In the genomic region with DNA sequence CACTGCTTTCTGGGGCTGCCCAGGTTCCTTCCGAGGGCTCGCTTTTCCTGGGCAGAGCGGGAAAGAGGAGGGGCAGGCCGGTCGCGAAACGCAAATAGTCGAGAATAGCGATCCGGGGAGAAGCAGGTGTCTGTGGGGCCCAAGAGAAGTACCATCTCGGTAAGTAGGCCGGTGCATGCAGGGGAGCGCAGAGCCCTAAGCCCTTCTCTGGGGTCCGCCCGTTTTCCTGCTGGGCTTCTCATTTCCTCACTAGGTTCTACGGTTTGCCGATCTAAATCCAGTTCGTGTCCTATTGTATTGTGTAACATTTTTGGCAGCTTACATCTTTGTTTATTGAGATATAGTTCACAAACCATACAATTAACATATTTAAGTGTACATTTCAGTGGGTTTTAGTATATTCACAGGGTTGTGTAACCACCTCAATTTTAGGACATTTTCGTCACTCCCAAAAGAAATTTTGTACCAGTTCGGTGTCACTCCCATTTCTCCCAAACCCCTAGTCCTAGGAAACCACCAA, we compare ENCODE assay signal across 8 cellular contexts. TPM values are rescaled to one million over a fixed set of nuclear protein-coding genes. Genes with fewer than 3 reads are reported as not detected.
A peak's percentile ranks its signal among the peaks of the same experiment; 100 is the strongest.
DNase-seq lines count a peak whose midpoint lies in the region; ATAC-seq and TF ChIP-seq lines count a peak whose summit lies in the region.

No MANE protein-coding gene starts in this region.

- DNase-seq in NCI-H82 (lab: John Stamatoyannopoulos, UW) (peak; percentile 48), NCI-H82 treated with DMSO at 0.1 percent for 48 hours (lab: John Stamatoyannopoulos, UW; ENCODE audit: unreplicated experiment) (no peak), NB4 (ENCODE audit: low read depth) (peak; percentile 30), hepatocyte (ENCODE audit: low spot score) (no peak), gastrocnemius medialis (no peak), AG08396 (ENCODE audit: low spot score) (no peak)
- peak; percentile 38 for DNase-seq in activated naive CD8-positive, alpha-beta T cell treated with anti-CD3 and anti-CD28 coated beads for 36 hours

- ATAC-seq in gastrocnemius medialis (peak in 1 of 2 donors; percentile 21), HG03139 (IDR thresholded peaks at IDR 0.05; ENCODE audit: unreplicated experiment) (no peak)

- peaks cover 53% of the 10 kb centered on the region for H3K36me3 Mint-ChIP-seq in activated naive CD8-positive, alpha-beta T cell treated with anti-CD3 and anti-CD28 coated beads for 36 hours

- H4K20me1 ChIP-seq in hepatocyte (ENCODE audit: insufficient read depth, poor library complexity, severe bottlenecking): no peaks in the 10 kb centered on the region

- H3K27ac ChIP-seq in hepatocyte (peak overlapping the region; percentile 98), gastrocnemius medialis (peak overlapping the region; percentile 87 to 100 (median 96))

- TF ChIP-seq CTCF in NB4 (IDR thresholded peaks at IDR 0.05; ENCODE audit: low read depth, low read length) (no peak), hepatocyte (IDR thresholded peaks at IDR 0.05; ENCODE audit: poor library complexity) (no peak), gastrocnemius medialis (IDR thresholded peaks at IDR 0.05 in 4 of 5, conservative IDR thresholded peaks at IDR 0.05 in 1 of 5) (no peak)

- H3K27me3 ChIP-seq in hepatocyte (no peaks in the 10 kb centered on the region), gastrocnemius medialis (no peaks in the 10 kb centered on the region)

- peak overlapping the region; percentile 100 for H3K27ac Mint-ChIP-seq in activated naive CD8-positive, alpha-beta T cell treated with anti-CD3 and anti-CD28 coated beads for 36 hours

- no peaks in the 10 kb centered on the region for H3K9me3 Mint-ChIP-seq in activated naive CD8-positive, alpha-beta T cell treated with anti-CD3 and anti-CD28 coated beads for 36 hours

- intact Hi-C loops in gastrocnemius medialis (cut with DNase I; ENCODE audit: low total_unique reads): loop anchor here (1.0 to 5.0 kb wide), 5 partner anchors 18 to 937 kb away; a partner anchor contains a TSS

- peak overlapping the region; percentile 53 for H2AFZ ChIP-seq in hepatocyte

- 8% methylated on average over 20 of the region's 20 CpGs for WGBS in hepatocyte (ENCODE audit: low lambda C conversion rate, missing lambda C conversion rate)

- H3K79me2 ChIP-seq in hepatocyte: peaks cover 16% of the 10 kb centered on the region

- in situ Hi-C loops in gastrocnemius medialis (cut with MboI; ENCODE audit: low sequenced_read_pairs in 4 of 4): loop anchor here in 3 of 4 donors (25.0 kb wide), 1 partner anchor 142 kb away; no protein-coding TSS in a partner anchor

- H3K36me3 ChIP-seq in hepatocyte (replicated peaks; ENCODE audit: insufficient read depth, low read depth) (no peaks in the 10 kb centered on the region), gastrocnemius medialis (peaks cover 0 to 8% of the 10 kb centered on the region in 2 donors)

- H3K9me3 ChIP-seq in hepatocyte (ENCODE audit: low read depth) (no peaks in the 10 kb centered on the region), gastrocnemius medialis (no peaks in the 10 kb centered on the region)

- H3K4me1 Mint-ChIP-seq in activated naive CD8-positive, alpha-beta T cell treated with anti-CD3 and anti-CD28 coated beads for 36 hours: peaks cover 60% of the 10 kb centered on the region

- H3K4me3 Mint-ChIP-seq in activated naive CD8-positive, alpha-beta T cell treated with anti-CD3 and anti-CD28 coated beads for 36 hours: peak overlapping the region; percentile 97

- H3K4me1 ChIP-seq in hepatocyte (ENCODE audit: insufficient read depth) (peaks cover 6% of the 10 kb centered on the region), gastrocnemius medialis (peaks cover 16 to 24% of the 10 kb centered on the region in 2 donors)

- peak overlapping the region; percentile 76 for H3K4me2 ChIP-seq in hepatocyte

- H3K4me3 ChIP-seq in NB4 (ENCODE audit: low read depth, low read length): peak overlapping the region; percentile 79
- peak overlapping the region; percentile 48 for H3K4me3 ChIP-seq in hepatocyte
- H3K4me3 ChIP-seq in gastrocnemius medialis: peak overlapping the region; percentile 60 to 98 (median 84)

- H3K9me2 ChIP-seq in hepatocyte (replicated peaks; ENCODE audit: insufficient read depth): no peaks in the 10 kb centered on the region

- TF ChIP-seq POLR2A in NB4 (IDR thresholded peaks at IDR 0.05; ENCODE audit: extremely low read depth, insufficient read length) (no peak), gastrocnemius medialis (IDR thresholded peaks at IDR 0.05) (no peak)

- H3K27me3 Mint-ChIP-seq in activated naive CD8-positive, alpha-beta T cell treated with anti-CD3 and anti-CD28 coated beads for 36 hours: no peaks in the 10 kb centered on the region

RNA-seq across cellular contexts. Expression of a gene that starts 6.9 kb away (rescaled TPM):
- total RNA-seq in activated naive CD8-positive, alpha-beta T cell treated with anti-CD3 and anti-CD28 coated beads for 36 hours: 10 to 100 TPM; 70.6 to 71.0 TPM
- 10.8 and 11.0 TPM in 2 replicates for total RNA-seq in hepatocyte
- polyA plus RNA-seq in hepatocyte: 6.5 and 9.7 TPM in 2 replicates
- 10 to 100 TPM; 13.5 to 20.8 (median 17.6) TPM for total RNA-seq in gastrocnemius medialis

RNA-seq across cellular contexts. Expression of a gene that starts 18.1 kb away (rescaled TPM):
- 1,000 to 10,000 TPM; 3,772 to 3,785 TPM for total RNA-seq in activated naive CD8-positive, alpha-beta T cell treated with anti-CD3 and anti-CD28 coated beads for 36 hours
- total RNA-seq in hepatocyte (2,059 and 2,324 TPM in 2 replicates), gastrocnemius medialis (1,000 to 10,000 TPM in 2 of 4 donors, 100 to 1,000 TPM in 2; 787 to 1,106 (median 928) TPM)
- polyA plus RNA-seq in hepatocyte: 2,570 and 2,890 TPM in 2 replicates

RNA-seq across cellular contexts. Expression of a gene that starts 18.3 kb away (rescaled TPM):
- 1 to 10 TPM; 7.0 to 8.6 TPM for total RNA-seq in activated naive CD8-positive, alpha-beta T cell treated with anti-CD3 and anti-CD28 coated beads for 36 hours
- total RNA-seq in hepatocyte (0.77 TPM in 1 of 2 replicates, not detected in the other), gastrocnemius medialis (under 1 TPM in 1 of 4 donors, not detected in 3; 0.13 TPM)
- polyA plus RNA-seq in hepatocyte: 0.54 and 0.85 TPM in 2 replicates

Comparison
In these comparisons a context has a peak if more than half of its experiments do, and no peak if none do; other contexts are left out.
1. DNase-seq: peak in NCI-H82 (single experiment), NB4 (single experiment) and activated naive CD8-positive, alpha-beta T cell treated with anti-CD3 and anti-CD28 coated beads for 36 hours (single experiment); none in NCI-H82 treated with DMSO at 0.1 percent for 48 hours (single experiment), hepatocyte (single experiment), gastrocnemius medialis (0 of 2) and AG08396 (single experiment).
2. Peak in every context shown above with its lines, with median percentiles within 50 percentile points of each other: H3K4me3 ChIP-seq.